In the genomic region with DNA sequence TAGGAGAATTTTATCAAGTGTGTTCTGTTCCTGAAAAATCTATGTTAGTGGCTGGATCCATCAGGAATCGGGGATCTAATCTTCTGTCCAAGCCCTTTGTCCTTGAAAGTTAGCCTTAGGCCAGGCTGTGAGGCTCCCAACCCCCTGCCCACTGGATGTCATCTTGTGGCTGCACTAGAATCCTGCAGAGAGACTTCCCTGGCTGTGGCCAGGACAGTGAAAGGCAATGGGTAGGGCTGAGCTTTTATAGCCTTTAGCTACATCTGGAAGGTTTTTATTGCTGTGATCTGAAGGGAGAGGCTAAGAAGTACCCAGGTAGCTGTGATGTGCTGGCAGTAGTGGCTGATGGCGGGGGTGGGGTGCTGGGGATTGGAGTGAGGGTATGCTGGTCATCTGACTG, we compare ENCODE assay signal across 1 cellular context.
TF ChIP-seq lines count a peak whose summit lies in the region.

No MANE protein-coding gene starts in this region.

TF ChIP-seq in IMR-90, 13 proteins besides CTCF, POLR2A, EP300 and RAD21:
- no peak for TF ChIP-seq FOS (IDR thresholded peaks at IDR 0.05; ENCODE audit: low read depth, low read length)
- no peak for TF ChIP-seq SMC3 (IDR thresholded peaks at IDR 0.05; ENCODE audit: low read depth, low read length)
- TF ChIP-seq CEBPB (IDR thresholded peaks at IDR 0.05; ENCODE audit: low read depth, low read length) = no peak
- no peak for TF ChIP-seq MAZ (IDR thresholded peaks at IDR 0.05; ENCODE audit: borderline replicate concordance, low read depth, low read length)
- TF ChIP-seq MAFK (IDR thresholded peaks at IDR 0.05; ENCODE audit: low read depth, low read length) = no peak
- no peak for TF ChIP-seq RFX5 (IDR thresholded peaks at IDR 0.05; ENCODE audit: low read depth, low read length)
- TF ChIP-seq RCOR1 (IDR thresholded peaks at IDR 0.05; ENCODE audit: insufficient replicate concordance, low read length) = no peak
- TF ChIP-seq NFE2L2 (IDR thresholded peaks at IDR 0.05; ENCODE audit: low read depth, low read length) = no peak
- no peak for TF ChIP-seq CHD1 (IDR thresholded peaks at IDR 0.05; ENCODE audit: low read depth, low read length)
- TF ChIP-seq BHLHE40 (IDR thresholded peaks at IDR 0.05; ENCODE audit: low read depth, low read length) = no peak
- TF ChIP-seq, protein P1, sequence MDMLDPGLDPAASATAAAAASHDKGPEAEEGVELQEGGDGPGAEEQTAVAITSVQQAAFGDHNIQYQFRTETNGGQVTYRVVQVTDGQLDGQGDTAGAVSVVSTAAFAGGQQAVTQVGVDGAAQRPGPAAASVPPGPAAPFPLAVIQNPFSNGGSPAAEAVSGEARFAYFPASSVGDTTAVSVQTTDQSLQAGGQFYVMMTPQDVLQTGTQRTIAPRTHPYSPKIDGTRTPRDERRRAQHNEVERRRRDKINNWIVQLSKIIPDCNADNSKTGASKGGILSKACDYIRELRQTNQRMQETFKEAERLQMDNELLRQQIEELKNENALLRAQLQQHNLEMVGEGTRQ (IDR thresholded peaks at IDR 0.05; ENCODE audit: low read depth, low read length) = no peak
- TF ChIP-seq, protein P2, sequence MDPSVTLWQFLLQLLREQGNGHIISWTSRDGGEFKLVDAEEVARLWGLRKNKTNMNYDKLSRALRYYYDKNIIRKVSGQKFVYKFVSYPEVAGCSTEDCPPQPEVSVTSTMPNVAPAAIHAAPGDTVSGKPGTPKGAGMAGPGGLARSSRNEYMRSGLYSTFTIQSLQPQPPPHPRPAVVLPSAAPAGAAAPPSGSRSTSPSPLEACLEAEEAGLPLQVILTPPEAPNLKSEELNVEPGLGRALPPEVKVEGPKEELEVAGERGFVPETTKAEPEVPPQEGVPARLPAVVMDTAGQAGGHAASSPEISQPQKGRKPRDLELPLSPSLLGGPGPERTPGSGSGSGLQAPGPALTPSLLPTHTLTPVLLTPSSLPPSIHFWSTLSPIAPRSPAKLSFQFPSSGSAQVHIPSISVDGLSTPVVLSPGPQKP (IDR thresholded peaks at IDR 0.05; ENCODE audit: borderline replicate concordance, low read depth, low read length) = no peak
- TF ChIP-seq MXI1 (IDR thresholded peaks at IDR 0.05; ENCODE audit: borderline replicate concordance, low read depth, low read length) = no peak
TF ChIP-seq in IMR-90: peak in this region for 0.
